ENCODE assay signal across 9 cellular contexts in the genomic region with DNA sequence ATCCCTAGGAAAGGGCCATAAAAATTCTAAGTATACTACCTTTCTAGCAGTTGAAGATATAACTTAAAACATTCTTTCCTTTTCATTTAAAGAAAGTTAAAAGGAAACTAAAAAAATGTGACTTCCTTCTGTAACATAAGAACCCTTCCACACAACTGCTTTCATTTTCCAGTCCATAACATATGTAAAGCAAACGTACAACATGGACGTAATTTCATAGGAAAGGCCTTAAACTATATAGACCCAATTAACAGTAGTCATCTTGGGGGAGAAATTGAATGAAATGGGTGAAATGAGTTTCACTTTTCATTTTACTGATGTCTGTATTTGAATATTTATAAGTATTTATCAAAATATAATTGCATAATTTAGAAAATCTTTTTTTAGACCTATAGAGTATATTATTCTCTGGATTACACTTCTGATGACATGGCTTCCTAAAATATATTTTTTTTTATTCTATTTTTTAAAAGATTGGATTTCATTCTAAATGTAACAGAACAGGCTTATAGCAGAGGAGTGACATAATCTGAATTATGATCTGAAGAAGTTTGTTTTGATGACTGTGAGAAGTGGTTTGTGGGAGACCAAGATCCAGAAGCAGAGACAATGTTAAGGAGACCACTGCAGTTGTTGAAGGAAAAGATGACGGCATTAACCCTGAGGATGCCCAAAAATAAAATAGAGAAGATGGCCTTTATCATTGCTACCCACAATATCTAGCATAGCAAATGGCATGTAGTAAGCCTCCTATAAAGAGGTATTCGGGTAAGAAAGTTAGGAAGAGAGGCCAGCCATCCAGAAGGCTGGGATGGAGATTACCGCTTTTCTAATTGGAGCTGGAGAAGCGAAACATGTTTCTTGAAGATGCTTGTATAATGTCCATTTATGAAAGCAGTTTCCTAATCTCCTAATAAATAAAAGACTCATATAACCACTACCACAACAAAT.
DNase-seq lines count a peak whose midpoint lies in the region; ATAC-seq, FAIRE-seq and TF ChIP-seq lines count a peak whose summit lies in the region.
"Had no signal": no experiment of that assay in that cellular context is flagged by ENCODE, and none has a peak within 500 bp of the region (broad histone marks: within the 10 kb centered on the region; RNA-seq: fewer than 3 reads in every experiment).

No MANE protein-coding gene starts in this region.

- ATAC-seq in HepG2 (no peak), right lobe of liver (no peak), HG03066 (IDR thresholded peaks at IDR 0.05; ENCODE audit: low read depth, unreplicated experiment) (peak; percentile 43), Right ventricle myocardium inferior (no peak)
- peak; percentile 74 for ATAC-seq in activated naive CD8-positive, alpha-beta T cell treated with anti-CD3 and anti-CD28 coated beads, Interleukin-2, amount 10 ng/mL, durations not matched to agents 7 days and 5 days (ENCODE audit: low read depth)

- TF ChIP-seq CTCF in HepG2 (CRISPR knock-in tag; IDR thresholded peaks at IDR 0.05) = no peak
- TF ChIP-seq CTCF in right lobe of liver (IDR thresholded peaks at IDR 0.05) = no peak
- TF ChIP-seq CTCF in lower leg skin (IDR thresholded peaks at IDR 0.05) = no peak

- 0 out of 2 replicates have a peak, but pooled peaks cover 3% of the 10 kb centered on the region for H4K20me1 ChIP-seq in HepG2 (ENCODE audit: insufficient read depth, low read length)

- TF ChIP-seq EP300 in HepG2 (IDR thresholded peaks at IDR 0.05; ENCODE audit: low read depth in 2 of 2, low read length in 2 of 2) (no peak), HepG2 (CRISPR knock-in tag; IDR thresholded peaks at IDR 0.05; ENCODE audit: borderline replicate concordance) (no peak)

- peak overlapping the region; percentile 87 for H3K27ac Mint-ChIP-seq in activated naive CD8-positive, alpha-beta T cell treated with anti-CD3 and anti-CD28 coated beads, Interleukin-2, amount 10 ng/mL, durations not matched to agents 7 days and 5 days

- H3K9ac ChIP-seq in HepG2 (ENCODE audit: insufficient read depth, low read depth, low read length) = no peak overlapping the region

- 97% methylated on average over 6 of the region's 6 CpGs for WGBS in HepG2 (ENCODE audit: low lambda C conversion rate)
- 62% methylated on average over 6 of the region's 6 CpGs for WGBS in right lobe of liver (ENCODE audit: insufficient coverage, low coverage, low lambda C conversion rate, missing lambda C conversion rate)
- 72% methylated on average over 6 of the region's 6 CpGs for WGBS in lower leg skin, 2 donors

- peaks cover 3% of the 10 kb centered on the region for H3K79me2 ChIP-seq in HepG2 (ENCODE audit: insufficient read depth, low read length)

- FAIRE-seq in HepG2 (lab: Jason Lieb, UNC) = no peak

- POLR2A ChIA-PET in HepG2 (lab: Yijun Ruan, JAX) = no interaction called here
- POLR2A ChIA-PET in activated naive CD8-positive, alpha-beta T cell treated with anti-CD3 and anti-CD28 coated beads, Interleukin-2, amount 10 ng/mL, durations not matched to agents 7 days and 5 days (lab: Charles Lee) = no interaction called here

- CTCF ChIA-PET in HepG2 (lab: Yijun Ruan, JAX; ENCODE audit: low intra/inter-chr PET ratio, low total read pairs) = no interaction called here

- BruUV-seq in HepG2 (replicated peaks; lab: Mats Ljungman, UMichigan) = no TSS peak

- no peak overlapping the region for H3K27ac ChIP-seq in HepG2 (ENCODE audit: extremely low read length, insufficient read depth, low read length)
- no peak overlapping the region for H3K27ac ChIP-seq in right lobe of liver

- H3K36me3 Mint-ChIP-seq in activated naive CD8-positive, alpha-beta T cell treated with anti-CD3 and anti-CD28 coated beads, Interleukin-2, amount 10 ng/mL, durations not matched to agents 7 days and 5 days = peaks cover 18% of the 10 kb centered on the region

- H3K9me3 ChIP-seq in HepG2 (ENCODE audit: low read length) (no peaks in the 10 kb centered on the region), right lobe of liver (no peaks in the 10 kb centered on the region)
- H3K9me3 ChIP-seq: Caco-2 had no signal

- peaks cover 8% of the 10 kb centered on the region for H3K9me3 Mint-ChIP-seq in activated naive CD8-positive, alpha-beta T cell treated with anti-CD3 and anti-CD28 coated beads, Interleukin-2, amount 10 ng/mL, durations not matched to agents 7 days and 5 days

- peak overlapping the region; percentile 84 for H3K4me3 Mint-ChIP-seq in activated naive CD8-positive, alpha-beta T cell treated with anti-CD3 and anti-CD28 coated beads, Interleukin-2, amount 10 ng/mL, durations not matched to agents 7 days and 5 days

- intact Hi-C loops in HepG2 (cut with micrococcal nuclease; ENCODE audit: unreplicated experiment) (no loop called here), right lobe of liver (cut with DNase I) (no loop called here), Right ventricle myocardium inferior (cut with DNase I) (no loop called here), lower leg skin (cut with DNase I; ENCODE audit: low total_unique reads) (no loop called here)

- H3K4me2 ChIP-seq in HepG2 (ENCODE audit: low read depth, low read length) = no peak overlapping the region

- in situ Hi-C loops in HepG2 (cut with HindIII; ENCODE audit: extremely low pct_ligation_motif_present, low pct_unique_long_range_greater_than_20kb) = no loop called here

- no peaks in the 10 kb centered on the region for H3K27me3 Mint-ChIP-seq in activated naive CD8-positive, alpha-beta T cell treated with anti-CD3 and anti-CD28 coated beads, Interleukin-2, amount 10 ng/mL, durations not matched to agents 7 days and 5 days

- H3K4me1 Mint-ChIP-seq in activated naive CD8-positive, alpha-beta T cell treated with anti-CD3 and anti-CD28 coated beads, Interleukin-2, amount 10 ng/mL, durations not matched to agents 7 days and 5 days = peaks cover 23% of the 10 kb centered on the region

- TF ChIP-seq RAD21 in HepG2 (CRISPR knock-in tag; IDR thresholded peaks at IDR 0.05) = no peak

- no peaks in the 10 kb centered on the region for H3K27me3 ChIP-seq in HepG2 (ENCODE audit: control insufficient read depth in 1 of 2, insufficient read depth in 2 of 2, low read length in 2 of 2)
- no peaks in the 10 kb centered on the region for H3K27me3 ChIP-seq in right lobe of liver

- H2AFZ ChIP-seq in HepG2 (ENCODE audit: low read length) = no peak overlapping the region

- H3K36me3 ChIP-seq in HepG2 (replicated peaks in 1 of 2; ENCODE audit: control insufficient read depth in 1 of 2, insufficient read depth in 2 of 2, low read length in 2 of 2) = peaks cover 2 to 7% of the 10 kb centered on the region in 2 experiments; a peak in 3 of 5 replicates
- no peaks in the 10 kb centered on the region for H3K36me3 ChIP-seq in right lobe of liver

- TF ChIP-seq POLR2A in HepG2 (IDR thresholded peaks at IDR 0.05; ENCODE audit: insufficient read depth in 1 of 2, low read depth in 2 of 2, low read length in 2 of 2) (no peak), right lobe of liver (IDR thresholded peaks at IDR 0.05) (no peak), lower leg skin (IDR thresholded peaks at IDR 0.05) (no peak)

- DNase-seq in HepG2 (ENCODE audit: low spot score) = no peak
- DNase-seq in right lobe of liver = no peak
- no peak for DNase-seq in activated naive CD8-positive, alpha-beta T cell treated with anti-CD3 and anti-CD28 coated beads, Interleukin-2, amount 10 ng/mL, durations not matched to agents 7 days and 5 days
- no peak for DNase-seq in Right ventricle myocardium inferior (ENCODE audit: missing footprints)
- DNase-seq in lower leg skin (ENCODE audit: low spot score in 2 of 2) = no peak
- no peak for DNase-seq in iPS-NIHi7 (ENCODE audit: extremely low spot score)
- DNase-seq in dedifferentiated amniotic fluid mesenchymal stem cell (ENCODE audit: extremely low spot score) = no peak
- DNase-seq: Caco-2 had no signal

- no peak overlapping the region for H3K4me3 ChIP-seq in HepG2 (replicated peaks in 1 of 3; ENCODE audit: insufficient read depth in 1 of 3, low read depth in 2 of 3, low read length in 3 of 3)
- H3K4me3 ChIP-seq in right lobe of liver = no peak overlapping the region
- no peak overlapping the region for H3K4me3 ChIP-seq in lower leg skin (ENCODE audit: low read depth, poor library complexity, severe bottlenecking)

- H3K4me1 ChIP-seq in HepG2 (ENCODE audit: insufficient read depth, low read length) (no peaks in the 10 kb centered on the region), right lobe of liver (peaks cover 0 to 10% (median 0%) of the 10 kb centered on the region in 4 donors)
- H3K4me1 ChIP-seq: Caco-2 had no signal

TF ChIP-seq in HepG2, 621 proteins besides CTCF, POLR2A, EP300 and RAD21:
- TF ChIP-seq EZH2 (conservative IDR thresholded peaks at IDR 0.05; ENCODE audit: low read depth, low read length) = no peak
- peak; percentile 72 for TF ChIP-seq RBM22 (optimal IDR thresholded peaks at IDR 0.05; ENCODE audit: low read length)
- no peak for TF ChIP-seq ZNF33A (CRISPR knock-in tag; IDR thresholded peaks at IDR 0.05; ENCODE audit: borderline replicate concordance)

Comparison
In these comparisons a context has a peak if more than half of its experiments do, and no peak if none do; other contexts are left out.
1. ATAC-seq: peak in HG03066 (single experiment) and activated naive CD8-positive, alpha-beta T cell treated with anti-CD3 and anti-CD28 coated beads, Interleukin-2, amount 10 ng/mL, durations not matched to agents 7 days and 5 days (single experiment); none in HepG2 (single experiment), right lobe of liver (0 of 4) and Right ventricle myocardium inferior (single experiment).